Comparison of ENCODE assay signal across 10 cellular contexts in genomic region chr2:62412347-62412742, GRCh38.
DNase-seq lines count a peak whose midpoint lies in the region; ATAC-seq and TF ChIP-seq lines count a peak whose summit lies in the region.
"Had no signal": no experiment of that assay in that cellular context is flagged by ENCODE, and none has a peak within 500 bp of the region (broad histone marks: within the 10 kb centered on the region; RNA-seq: fewer than 3 reads in every experiment).

No MANE protein-coding gene starts in this region.

- H4K8ac ChIP-seq in H9 (replicated peaks; ENCODE audit: insufficient read length, low read depth, low read length), result no peak overlapping the region

- no peak overlapping the region for H2AFZ ChIP-seq in H9 (ENCODE audit: low read length)

- H3K4me1 ChIP-seq in H9 (ENCODE audit: insufficient read depth, low read length) (peaks cover 4% of the 10 kb centered on the region; the same call in 1 of the 2 replicates), foreskin keratinocyte (peaks cover 4% of the 10 kb centered on the region)

- DNase-seq in H9 (no peak), foreskin keratinocyte (peak; percentile 34 to 71), GM19238 (ENCODE audit: insufficient read length, low spot score) (no peak), superior temporal gyrus (ENCODE audit: extremely low spot score) (no peak), SK-N-DZ (ENCODE audit: low spot score) (no peak)
- no peak for DNase-seq in stimulated activated effector memory CD8-positive, alpha-beta T cell treated with anti-CD3 and anti-CD28 coated beads, Interleukin-12 subunit alpha, Interleukin-12 subunit beta, amount 100 ng/mL, for 72 hours (ENCODE audit: low spot score in 2 of 2)
- DNase-seq: GOT3 had no signal

- H3K4me3 Mint-ChIP-seq in H9, result no peak overlapping the region
- H3K4me3 Mint-ChIP-seq in stimulated activated effector memory CD8-positive, alpha-beta T cell treated with anti-CD3 and anti-CD28 coated beads, Interleukin-12 subunit alpha, Interleukin-12 subunit beta, amount 100 ng/mL, for 72 hours, result no peak overlapping the region
- H3K4me3 Mint-ChIP-seq: activated T-cell treated with anti-CD3 and anti-CD28 coated beads, Interleukin-2, amount 50 U/mL, for 24 hours had no signal

- H3K79me2 ChIP-seq in H9 (ENCODE audit: insufficient read depth, low read length), result no peaks in the 10 kb centered on the region

- H3K18ac ChIP-seq in H9 (ENCODE audit: insufficient read length, low read depth, low read length), result no peak overlapping the region

- no peak overlapping the region for H3K56ac ChIP-seq in H9 (ENCODE audit: insufficient read length, low read depth, low read length)

- WGBS in H9 (ENCODE audit: extremely low coverage, insufficient read length, low lambda C conversion rate), result no CpG with 5 or more reads among the region's 4 CpGs

- H3K4me1 Mint-ChIP-seq in H9, result peaks cover 30 to 32% of the 10 kb centered on the region in 2 experiments
- peaks cover 11% of the 10 kb centered on the region for H3K4me1 Mint-ChIP-seq in stimulated activated effector memory CD8-positive, alpha-beta T cell treated with anti-CD3 and anti-CD28 coated beads, Interleukin-12 subunit alpha, Interleukin-12 subunit beta, amount 100 ng/mL, for 72 hours

- no peak overlapping the region for H4K91ac ChIP-seq in H9 (ENCODE audit: insufficient read length, low read depth, low read length)

- no peak overlapping the region for H3K14ac ChIP-seq in H9 (ENCODE audit: insufficient read depth, low read length)

- H3K9me3 ChIP-seq in H9 (ENCODE audit: control insufficient read depth, low read depth, low read length), result no peaks in the 10 kb centered on the region

- H3K4me2 ChIP-seq in H9 (ENCODE audit: insufficient read depth, insufficient read length, low read length), result no peak overlapping the region

- no peak overlapping the region for H2BK15ac ChIP-seq in H9 (ENCODE audit: low read depth, low read length)

- H3K36me3 Mint-ChIP-seq in H9 (ENCODE audit: insufficient read depth in 1 of 3, low read depth in 3 of 3), result peaks cover 0 to 5% (median 4%) of the 10 kb centered on the region in 3 experiments; a peak in 3 of 7 replicates
- peaks cover 4% of the 10 kb centered on the region for H3K36me3 Mint-ChIP-seq in stimulated activated effector memory CD8-positive, alpha-beta T cell treated with anti-CD3 and anti-CD28 coated beads, Interleukin-12 subunit alpha, Interleukin-12 subunit beta, amount 100 ng/mL, for 72 hours

- H3K23ac ChIP-seq in H9 (ENCODE audit: insufficient read length, low read depth, low read length), result no peak overlapping the region

- H2AK5ac ChIP-seq in H9 (ENCODE audit: insufficient read length, low read length), result no peak overlapping the region

- H2BK20ac ChIP-seq in H9 (ENCODE audit: low read depth, low read length, poor library complexity, severe bottlenecking), result no peak overlapping the region

- no peaks in the 10 kb centered on the region for H4K20me1 ChIP-seq in H9 (ENCODE audit: control insufficient read depth, insufficient read depth, insufficient read length)

- no peak overlapping the region for H3K27ac ChIP-seq in H9 (ENCODE audit: insufficient read length, low read depth, low read length)
- no peak overlapping the region for H3K27ac ChIP-seq in VCaP
- H3K27ac ChIP-seq in foreskin keratinocyte, result no peak overlapping the region

- no peak overlapping the region for H3K9ac ChIP-seq in H9 (ENCODE audit: extremely low read depth, insufficient read length, low read length)

- peaks cover 4% of the 10 kb centered on the region in 2 experiments; a peak in 4 of 5 replicates for H3K9me3 Mint-ChIP-seq in H9
- H3K9me3 Mint-ChIP-seq in stimulated activated effector memory CD8-positive, alpha-beta T cell treated with anti-CD3 and anti-CD28 coated beads, Interleukin-12 subunit alpha, Interleukin-12 subunit beta, amount 100 ng/mL, for 72 hours, result no peaks in the 10 kb centered on the region
- H3K9me3 Mint-ChIP-seq: activated T-cell treated with anti-CD3 and anti-CD28 coated beads, Interleukin-2, amount 50 U/mL, for 24 hours had no signal

- no peak overlapping the region for H3K4ac ChIP-seq in H9 (ENCODE audit: low read depth, low read length)

- TF ChIP-seq CTCF in H9 (conservative IDR thresholded peaks at IDR 0.05) (0 out of 3 replicates have a peak, but pooled peaks have one; percentile 5), VCaP (conservative IDR thresholded peaks at IDR 0.05) (0 out of 2 replicates have a peak, but pooled peaks have one; percentile 10), foreskin keratinocyte (conservative IDR thresholded peaks at IDR 0.05) (no peak)

- no peak overlapping the region for H2BK5ac ChIP-seq in H9 (ENCODE audit: insufficient read length, low read length)

- H3K27ac Mint-ChIP-seq in H9, result no peak overlapping the region
- peak overlapping the region; percentile 44 for H3K27ac Mint-ChIP-seq in stimulated activated effector memory CD8-positive, alpha-beta T cell treated with anti-CD3 and anti-CD28 coated beads, Interleukin-12 subunit alpha, Interleukin-12 subunit beta, amount 100 ng/mL, for 72 hours
- H3K27ac Mint-ChIP-seq: activated T-cell treated with anti-CD3 and anti-CD28 coated beads, Interleukin-2, amount 50 U/mL, for 24 hours had no signal

- no peak overlapping the region for H3T11ph ChIP-seq in H9 (ENCODE audit: low read length)

- no peaks in the 10 kb centered on the region for H3K27me3 Mint-ChIP-seq in H9 (ENCODE audit: low read depth)
- H3K27me3 Mint-ChIP-seq: activated T-cell treated with anti-CD3 and anti-CD28 coated beads, Interleukin-2, amount 50 U/mL, for 24 hours had no signal

- no peak overlapping the region for H2BK120ac ChIP-seq in H9 (ENCODE audit: low read depth, low read length, poor library complexity, severe bottlenecking)

- no peaks in the 10 kb centered on the region for H3K23me2 ChIP-seq in H9 (ENCODE audit: insufficient read length, low read depth, low read length, poor library complexity, severe bottlenecking)

- H2BK12ac ChIP-seq in H9 (ENCODE audit: insufficient read length, low read depth, low read length), result no peak overlapping the region

- ATAC-seq in foreskin keratinocyte, result peak; percentile 65
- no peak for ATAC-seq in stimulated activated effector memory CD8-positive, alpha-beta T cell treated with anti-CD3 and anti-CD28 coated beads, Interleukin-12 subunit alpha, Interleukin-12 subunit beta, amount 100 ng/mL, for 72 hours
- ATAC-seq: activated CD4-positive, CD25-positive, alpha-beta regulatory T cell treated with anti-CD3 and anti-CD28 coated beads, Interleukin-2, amount 50 U/mL, for 24 hours had no signal

- no peak overlapping the region for H4K5ac ChIP-seq in H9 (ENCODE audit: insufficient read length, low read depth, low read length)

- H3K79me1 ChIP-seq in H9 (ENCODE audit: insufficient read depth, low read depth, low read length, poor library complexity, severe bottlenecking), result no peaks in the 10 kb centered on the region

- no peaks in the 10 kb centered on the region for H3K27me3 ChIP-seq in H9 (ENCODE audit: insufficient read depth, low read length)
- no peaks in the 10 kb centered on the region for H3K27me3 ChIP-seq in foreskin keratinocyte

Comparison
In these comparisons a context has a peak if more than half of its experiments do, and no peak if none do; other contexts are left out.
1. DNase-seq: peak in foreskin keratinocyte (2 of 2); none in H9 (single experiment), stimulated activated effector memory CD8-positive, alpha-beta T cell treated with anti-CD3 and anti-CD28 coated beads, Interleukin-12 subunit alpha, Interleukin-12 subunit beta, amount 100 ng/mL, for 72 hours (0 of 2), GM19238 (single experiment), superior temporal gyrus (single experiment) and SK-N-DZ (single experiment).